In the genomic region with DNA sequence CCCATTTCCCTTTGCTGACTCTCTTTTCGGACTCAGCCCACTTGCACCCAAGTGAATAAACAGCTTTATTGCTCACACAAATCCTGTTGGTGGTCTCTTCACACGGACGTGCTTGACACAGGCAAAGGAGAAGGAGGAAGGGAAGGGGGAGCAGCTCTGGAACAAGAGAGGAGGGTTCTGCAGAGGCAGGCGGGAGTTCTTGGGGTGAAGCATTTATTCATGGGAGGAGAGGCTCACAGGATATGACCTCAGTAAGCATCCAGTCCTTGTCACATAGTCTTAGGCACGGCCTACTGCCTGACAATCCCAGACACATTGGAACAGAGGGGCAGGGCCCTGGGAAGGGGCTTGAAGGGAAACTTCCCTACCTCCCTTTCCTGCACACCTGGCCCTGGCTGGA, we compare ENCODE assay signal across 1 cellular context.
TF ChIP-seq lines count a peak whose summit lies in the region.

No MANE protein-coding gene starts in this region.

TF ChIP-seq in GM23338, 12 proteins besides CTCF, POLR2A, EP300 and RAD21 (continued from another document):
- TF ChIP-seq, protein P1, sequence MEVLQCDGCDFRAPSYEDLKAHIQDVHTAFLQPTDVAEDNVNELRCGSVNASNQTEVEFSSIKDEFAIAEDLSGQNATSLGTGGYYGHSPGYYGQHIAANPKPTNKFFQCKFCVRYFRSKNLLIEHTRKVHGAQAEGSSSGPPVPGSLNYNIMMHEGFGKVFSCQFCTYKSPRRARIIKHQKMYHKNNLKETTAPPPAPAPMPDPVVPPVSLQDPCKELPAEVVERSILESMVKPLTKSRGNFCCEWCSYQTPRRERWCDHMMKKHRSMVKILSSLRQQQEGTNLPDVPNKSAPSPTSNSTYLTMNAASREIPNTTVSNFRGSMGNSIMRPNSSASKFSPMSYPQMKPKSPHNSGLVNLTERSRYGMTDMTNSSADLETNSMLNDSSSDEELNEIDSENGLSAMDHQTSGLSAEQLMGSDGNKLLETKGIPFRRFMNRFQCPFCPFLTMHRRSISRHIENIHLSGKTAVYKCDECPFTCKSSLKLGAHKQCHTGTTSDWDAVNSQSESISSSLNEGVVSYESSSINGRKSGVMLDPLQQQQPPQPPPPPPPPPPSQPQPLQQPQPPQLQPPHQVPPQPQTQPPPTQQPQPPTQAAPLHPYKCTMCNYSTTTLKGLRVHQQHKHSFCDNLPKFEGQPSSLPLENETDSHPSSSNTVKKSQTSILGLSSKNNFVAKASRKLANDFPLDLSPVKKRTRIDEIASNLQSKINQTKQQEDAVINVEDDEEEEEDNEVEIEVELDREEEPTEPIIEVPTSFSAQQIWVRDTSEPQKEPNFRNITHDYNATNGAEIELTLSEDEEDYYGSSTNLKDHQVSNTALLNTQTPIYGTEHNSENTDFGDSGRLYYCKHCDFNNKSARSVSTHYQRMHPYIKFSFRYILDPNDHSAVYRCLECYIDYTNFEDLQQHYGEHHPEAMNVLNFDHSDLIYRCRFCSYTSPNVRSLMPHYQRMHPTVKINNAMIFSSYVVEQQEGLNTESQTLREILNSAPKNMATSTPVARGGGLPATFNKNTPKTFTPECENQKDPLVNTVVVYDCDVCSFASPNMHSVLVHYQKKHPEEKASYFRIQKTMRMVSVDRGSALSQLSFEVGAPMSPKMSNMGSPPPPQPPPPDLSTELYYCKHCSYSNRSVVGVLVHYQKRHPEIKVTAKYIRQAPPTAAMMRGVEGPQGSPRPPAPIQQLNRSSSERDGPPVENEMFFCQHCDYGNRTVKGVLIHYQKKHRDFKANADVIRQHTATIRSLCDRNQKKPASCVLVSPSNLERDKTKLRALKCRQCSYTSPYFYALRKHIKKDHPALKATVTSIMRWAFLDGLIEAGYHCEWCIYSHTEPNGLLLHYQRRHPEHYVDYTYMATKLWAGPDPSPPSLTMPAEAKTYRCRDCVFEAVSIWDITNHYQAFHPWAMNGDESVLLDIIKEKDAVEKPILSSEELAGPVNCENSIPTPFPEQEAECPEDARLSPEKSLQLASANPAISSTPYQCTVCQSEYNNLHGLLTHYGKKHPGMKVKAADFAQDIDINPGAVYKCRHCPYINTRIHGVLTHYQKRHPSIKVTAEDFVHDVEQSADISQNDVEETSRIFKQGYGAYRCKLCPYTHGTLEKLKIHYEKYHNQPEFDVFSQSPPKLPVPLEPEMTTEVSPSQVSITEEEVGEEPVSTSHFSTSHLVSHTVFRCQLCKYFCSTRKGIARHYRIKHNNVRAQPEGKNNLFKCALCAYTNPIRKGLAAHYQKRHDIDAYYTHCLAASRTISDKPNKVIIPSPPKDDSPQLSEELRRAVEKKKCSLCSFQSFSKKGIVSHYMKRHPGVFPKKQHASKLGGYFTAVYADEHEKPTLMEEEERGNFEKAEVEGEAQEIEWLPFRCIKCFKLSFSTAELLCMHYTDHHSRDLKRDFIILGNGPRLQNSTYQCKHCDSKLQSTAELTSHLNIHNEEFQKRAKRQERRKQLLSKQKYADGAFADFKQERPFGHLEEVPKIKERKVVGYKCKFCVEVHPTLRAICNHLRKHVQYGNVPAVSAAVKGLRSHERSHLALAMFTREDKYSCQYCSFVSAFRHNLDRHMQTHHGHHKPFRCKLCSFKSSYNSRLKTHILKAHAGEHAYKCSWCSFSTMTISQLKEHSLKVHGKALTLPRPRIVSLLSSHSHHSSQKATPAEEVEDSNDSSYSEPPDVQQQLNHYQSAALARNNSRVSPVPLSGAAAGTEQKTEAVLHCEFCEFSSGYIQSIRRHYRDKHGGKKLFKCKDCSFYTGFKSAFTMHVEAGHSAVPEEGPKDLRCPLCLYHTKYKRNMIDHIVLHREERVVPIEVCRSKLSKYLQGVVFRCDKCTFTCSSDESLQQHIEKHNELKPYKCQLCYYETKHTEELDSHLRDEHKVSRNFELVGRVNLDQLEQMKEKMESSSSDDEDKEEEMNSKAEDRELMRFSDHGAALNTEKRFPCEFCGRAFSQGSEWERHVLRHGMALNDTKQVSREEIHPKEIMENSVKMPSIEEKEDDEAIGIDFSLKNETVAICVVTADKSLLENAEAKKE (CRISPR knock-in tag; IDR thresholded peaks at IDR 0.05), result no peak
TF ChIP-seq in GM23338: peak in this region for 0.
